In the genomic region with DNA sequence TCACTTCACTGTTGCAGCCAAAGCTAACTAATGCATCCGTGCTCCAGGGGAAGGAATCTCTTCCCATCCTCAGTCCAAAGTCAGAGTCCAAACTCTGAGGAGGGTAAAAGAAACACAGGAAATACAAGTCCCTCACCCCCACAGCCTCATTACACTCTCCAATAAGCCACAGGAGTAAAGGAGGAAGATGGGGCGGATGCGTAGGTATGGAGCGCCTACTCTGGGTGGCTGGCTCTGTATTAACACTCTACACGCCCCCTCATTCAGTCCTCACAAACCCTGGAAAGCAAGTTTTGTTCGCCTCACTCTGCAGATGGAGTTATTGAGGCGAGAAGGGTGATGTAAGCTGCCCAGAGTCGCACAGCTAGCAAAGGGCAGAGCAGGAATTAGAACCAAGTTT, we compare ENCODE assay signal across 9 cellular contexts.
A peak's percentile ranks its signal among the peaks of the same experiment; 100 is the strongest.
DNase-seq lines count a peak whose midpoint lies in the region; ATAC-seq lines count a peak whose summit lies in the region.
"Had no signal": no experiment of that assay in that cellular context is flagged by ENCODE, and none has a peak within 500 bp of the region (broad histone marks: within the 10 kb centered on the region; RNA-seq: fewer than 3 reads in every experiment).

No MANE protein-coding gene starts in this region.

- ATAC-seq in GM19351 (IDR thresholded peaks at IDR 0.05; ENCODE audit: unreplicated experiment): peak; percentile 69
- peak; percentile 40 for ATAC-seq in HG03378 (IDR thresholded peaks at IDR 0.05; ENCODE audit: unreplicated experiment)
- no peak for ATAC-seq in HG03196 (IDR thresholded peaks at IDR 0.05; ENCODE audit: unreplicated experiment)

- DNase-seq in fibroblast of gingiva (ENCODE audit: low read depth) (peak; percentile 18), smooth muscle cell of the brain vasculature (ENCODE audit: low read depth, low spot score) (peak; percentile 7), CD1c-positive myeloid dendritic cell (ENCODE audit: extremely low spot score) (no peak), activated gamma-delta T cell (lab: John Stamatoyannopoulos, UW) (no peak)
- DNase-seq: GOT3, NCI-H510A treated with DMSO at 0.1 percent for 48 hours had no signal

Comparison
In these comparisons a context has a peak if more than half of its experiments do, and no peak if none do; other contexts are left out.
1. DNase-seq: peak in fibroblast of gingiva (single experiment) and smooth muscle cell of the brain vasculature (single experiment); none in CD1c-positive myeloid dendritic cell (single experiment) and activated gamma-delta T cell (single experiment).